Comparison of ENCODE assay signal across 21 cellular contexts in the genomic region with DNA sequence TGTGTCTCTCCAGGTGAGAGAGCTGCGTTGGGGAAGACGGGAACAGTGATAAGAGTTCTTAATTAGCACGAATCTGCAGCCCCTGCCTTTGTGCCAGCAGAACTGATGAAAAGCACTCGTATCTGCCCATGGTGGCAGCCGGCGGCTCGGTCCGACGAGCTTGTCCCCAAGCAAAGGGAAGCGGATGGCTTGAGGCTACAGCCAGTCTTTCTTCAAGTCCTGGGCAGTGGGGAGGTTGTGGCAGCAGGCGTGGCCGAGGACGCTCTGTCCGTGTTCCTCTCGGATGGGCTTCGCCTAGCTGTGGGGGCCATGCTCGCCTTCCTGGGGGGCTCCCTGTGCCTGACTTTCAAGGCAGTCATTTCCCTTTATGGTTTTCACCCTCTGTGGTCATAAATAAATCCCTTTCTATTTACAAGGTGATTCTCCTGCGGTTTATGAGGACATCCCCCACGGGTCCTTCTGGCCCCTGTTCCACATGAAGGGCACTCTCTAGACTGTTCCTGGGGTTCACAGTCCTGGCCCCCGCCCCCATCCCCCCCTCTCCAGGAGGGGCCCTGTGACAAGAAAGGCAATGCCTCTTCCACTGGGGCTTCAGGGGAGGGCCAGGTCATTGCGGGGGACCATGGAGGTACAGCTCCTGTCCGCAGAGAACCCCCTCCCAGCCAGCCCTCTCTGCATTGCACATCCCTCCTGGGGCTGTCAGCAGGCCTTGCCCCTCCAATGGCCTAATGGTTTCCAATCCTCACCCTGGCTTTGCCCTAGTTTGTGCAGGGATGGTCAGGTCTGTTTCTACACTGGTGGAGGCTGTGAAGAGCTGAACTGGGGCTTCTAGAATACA.
DNase-seq lines count a peak whose midpoint lies in the region; ATAC-seq and TF ChIP-seq lines count a peak whose summit lies in the region.
"Had no signal": no experiment of that assay in that cellular context is flagged by ENCODE, and none has a peak within 500 bp of the region (broad histone marks: within the 10 kb centered on the region; RNA-seq: fewer than 3 reads in every experiment).

No MANE protein-coding gene starts in this region.

- peak overlapping the region; percentile 30; the same call in 1 of the 2 replicates for H3K4me2 ChIP-seq in BLaER1
- H3K4me2 ChIP-seq: A549 had no signal

- DNase-seq in endodermal cell (no peak), nephron progenitor cell (no peak), SJCRH30 (no peak), DMS153 (lab: John Stamatoyannopoulos, UW) (no peak), GM13977 (ENCODE audit: low spot score) (no peak)
- DNase-seq: AML-193; CD4-positive, alpha-beta memory T cell; CD8-positive, alpha-beta memory T cell; COR-L47; DMS 273 treated with DMSO at 0.1 percent for 48 hours; DND-41; EL; GDM1 had no signal

- no peak for ATAC-seq in HG03520 (IDR thresholded peaks at IDR 0.05; ENCODE audit: unreplicated experiment)
- ATAC-seq: A549, GM12878 had no signal

- H3K36me3 ChIP-seq in BLaER1 (no peaks in the 10 kb centered on the region), HEK293 (ENCODE audit: control insufficient read depth in 2 of 2, insufficient read depth in 1 of 2, low read length in 2 of 2) (no peaks in the 10 kb centered on the region), endodermal cell (ENCODE audit: control insufficient read depth, insufficient read depth, low read length) (no peaks in the 10 kb centered on the region), SJCRH30 (no peaks in the 10 kb centered on the region)

- H3K4me1 ChIP-seq in BLaER1 (peaks cover 10% of the 10 kb centered on the region), HEK293 (ENCODE audit: control insufficient read depth, insufficient read depth, low read length) (peaks cover 10% of the 10 kb centered on the region; the same call in 1 of the 2 replicates), endodermal cell (ENCODE audit: control insufficient read depth, insufficient read depth, low read length) (no peaks in the 10 kb centered on the region), SJCRH30 (no peaks in the 10 kb centered on the region)
- H3K4me1 ChIP-seq: A549 had no signal

- POLR2A ChIA-PET in HEK293 (lab: Yijun Ruan, JAX) = no interaction called here

- no peak for TF ChIP-seq CTCF in HEK293 (tag by site-specific recombination; IDR thresholded peaks at IDR 0.05)
- no peak for TF ChIP-seq CTCF in endodermal cell (conservative IDR thresholded peaks at IDR 0.05)
- TF ChIP-seq CTCF in nephron progenitor cell (IDR thresholded peaks at IDR 0.05) = no peak
- no peak for TF ChIP-seq CTCF in GM13977 (IDR thresholded peaks at IDR 0.05; ENCODE audit: extremely low read depth, insufficient read depth, missing control alignments)

- 86 to 89% methylated on average over 15 to 22 of the region's 22 CpGs for WGBS in endodermal cell (ENCODE audit: insufficient coverage in 1 of 2, insufficient read length in 1 of 2), 2 experiments

- H3K9me3 Mint-ChIP-seq in endodermal cell = no peaks in the 10 kb centered on the region
- H3K9me3 Mint-ChIP-seq in nephron progenitor cell = peaks cover 4% of the 10 kb centered on the region
- H3K9me3 Mint-ChIP-seq: CD8-positive, alpha-beta memory T cell had no signal

- CTCF ChIA-PET in HEK293 (lab: Yijun Ruan, JAX) = no interaction called here

- H4K20me1 ChIP-seq in BLaER1 = peaks cover 48% of the 10 kb centered on the region

- peak overlapping the region; percentile 30 for H3K27ac Mint-ChIP-seq in endodermal cell
- H3K27ac Mint-ChIP-seq in nephron progenitor cell = peak overlapping the region; percentile 83
- H3K27ac Mint-ChIP-seq: B cell; CD4-positive, alpha-beta memory T cell had no signal

- H3K36me3 Mint-ChIP-seq in endodermal cell (ENCODE audit: low read depth) (peaks cover 4% of the 10 kb centered on the region), nephron progenitor cell (ENCODE audit: low read depth) (no peaks in the 10 kb centered on the region)
- H3K36me3 Mint-ChIP-seq: CD4-positive, alpha-beta memory T cell; CD8-positive, alpha-beta memory T cell had no signal

- H3K27me3 ChIP-seq in BLaER1 = 0 out of 2 replicates have a peak, but pooled peaks cover 3% of the 10 kb centered on the region
- no peaks in the 10 kb centered on the region for H3K27me3 ChIP-seq in endodermal cell (ENCODE audit: control insufficient read depth, insufficient read depth, low read length, poor library complexity, severe bottlenecking)
- H3K27me3 ChIP-seq in SJCRH30 = no peaks in the 10 kb centered on the region

- H3K4me3 ChIP-seq in BLaER1 (no peak overlapping the region), HEK293 (ENCODE audit: low read depth, low read length) (no peak overlapping the region), endodermal cell (ENCODE audit: low read length) (no peak overlapping the region), SJCRH30 (no peak overlapping the region)
- H3K4me3 ChIP-seq: A549, GM12878 had no signal

- no peaks in the 10 kb centered on the region for H3K4me1 Mint-ChIP-seq in endodermal cell
- peaks cover 21% of the 10 kb centered on the region for H3K4me1 Mint-ChIP-seq in nephron progenitor cell
- H3K4me1 Mint-ChIP-seq: B cell; CD4-positive, alpha-beta memory T cell; CD8-positive, alpha-beta memory T cell had no signal

- H3K9me3 ChIP-seq in BLaER1 (0 out of 2 replicates have a peak, but pooled peaks cover 3% of the 10 kb centered on the region), HEK293 (ENCODE audit: control insufficient read depth, insufficient read depth, low read depth, low read length) (no peaks in the 10 kb centered on the region), endodermal cell (ENCODE audit: control insufficient read depth, low read length) (no peaks in the 10 kb centered on the region), SJCRH30 (replicated peaks) (no peaks in the 10 kb centered on the region)
- H3K9me3 ChIP-seq: A549 had no signal

- in situ Hi-C loops in GM13977 (cut with MboI; ENCODE audit: low pct_unique_long_range_greater_than_20kb, low sequenced_read_pairs, unreplicated experiment) = no loop called here

- H3K27ac ChIP-seq in BLaER1 = no peak overlapping the region
- no peak overlapping the region for H3K27ac ChIP-seq in HEK293 (ENCODE audit: extremely low read depth, low read depth, low read length)
- no peak overlapping the region for H3K27ac ChIP-seq in endodermal cell (ENCODE audit: low read depth, low read length)
- no peak overlapping the region for H3K27ac ChIP-seq in SJCRH30
- H3K27ac ChIP-seq: 22Rv1, A549, C4-2B had no signal

- no peaks in the 10 kb centered on the region for H3K27me3 Mint-ChIP-seq in endodermal cell (ENCODE audit: insufficient read depth)
- H3K27me3 Mint-ChIP-seq in nephron progenitor cell (ENCODE audit: low read depth, poor library complexity) = peaks cover 11% of the 10 kb centered on the region
- H3K27me3 Mint-ChIP-seq: B cell; CD4-positive, alpha-beta memory T cell had no signal

- H3K9ac ChIP-seq in BLaER1 (no peak overlapping the region), endodermal cell (ENCODE audit: extremely low read depth, low read length, poor library complexity, severe bottlenecking) (no peak overlapping the region)

- H3K4me3 Mint-ChIP-seq in endodermal cell (no peak overlapping the region), nephron progenitor cell (no peak overlapping the region)
- H3K4me3 Mint-ChIP-seq: B cell; CD4-positive, alpha-beta memory T cell; CD8-positive, alpha-beta memory T cell had no signal

TF ChIP-seq in HEK293, 187 proteins besides CTCF, POLR2A, EP300 and RAD21:
- TF ChIP-seq, protein P1, sequence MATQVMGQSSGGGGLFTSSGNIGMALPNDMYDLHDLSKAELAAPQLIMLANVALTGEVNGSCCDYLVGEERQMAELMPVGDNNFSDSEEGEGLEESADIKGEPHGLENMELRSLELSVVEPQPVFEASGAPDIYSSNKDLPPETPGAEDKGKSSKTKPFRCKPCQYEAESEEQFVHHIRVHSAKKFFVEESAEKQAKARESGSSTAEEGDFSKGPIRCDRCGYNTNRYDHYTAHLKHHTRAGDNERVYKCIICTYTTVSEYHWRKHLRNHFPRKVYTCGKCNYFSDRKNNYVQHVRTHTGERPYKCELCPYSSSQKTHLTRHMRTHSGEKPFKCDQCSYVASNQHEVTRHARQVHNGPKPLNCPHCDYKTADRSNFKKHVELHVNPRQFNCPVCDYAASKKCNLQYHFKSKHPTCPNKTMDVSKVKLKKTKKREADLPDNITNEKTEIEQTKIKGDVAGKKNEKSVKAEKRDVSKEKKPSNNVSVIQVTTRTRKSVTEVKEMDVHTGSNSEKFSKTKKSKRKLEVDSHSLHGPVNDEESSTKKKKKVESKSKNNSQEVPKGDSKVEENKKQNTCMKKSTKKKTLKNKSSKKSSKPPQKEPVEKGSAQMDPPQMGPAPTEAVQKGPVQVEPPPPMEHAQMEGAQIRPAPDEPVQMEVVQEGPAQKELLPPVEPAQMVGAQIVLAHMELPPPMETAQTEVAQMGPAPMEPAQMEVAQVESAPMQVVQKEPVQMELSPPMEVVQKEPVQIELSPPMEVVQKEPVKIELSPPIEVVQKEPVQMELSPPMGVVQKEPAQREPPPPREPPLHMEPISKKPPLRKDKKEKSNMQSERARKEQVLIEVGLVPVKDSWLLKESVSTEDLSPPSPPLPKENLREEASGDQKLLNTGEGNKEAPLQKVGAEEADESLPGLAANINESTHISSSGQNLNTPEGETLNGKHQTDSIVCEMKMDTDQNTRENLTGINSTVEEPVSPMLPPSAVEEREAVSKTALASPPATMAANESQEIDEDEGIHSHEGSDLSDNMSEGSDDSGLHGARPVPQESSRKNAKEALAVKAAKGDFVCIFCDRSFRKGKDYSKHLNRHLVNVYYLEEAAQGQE (tag by site-specific recombination; IDR thresholded peaks at IDR 0.05) = no peak
- TF ChIP-seq ZIC2 (tag by site-specific recombination; IDR thresholded peaks at IDR 0.05) (peak; percentile 78), GLIS1 (tag by site-specific recombination; IDR thresholded peaks at IDR 0.05) (peak; percentile 94)
